Comparison of ENCODE assay signal across 25 cellular contexts in genomic region chr16:8237452-8237851, GRCh38.
"Had no signal": no experiment of that assay in that cellular context is flagged by ENCODE, and none has a peak within 500 bp of the region (broad histone marks: within the 10 kb centered on the region; RNA-seq: fewer than 3 reads in every experiment).

No MANE protein-coding gene starts in this region.

- H3K4me1 ChIP-seq: left lung, lower lobe of right lung, parathyroid adenoma, psoas muscle, right atrium auricular region, stomach, testis, thyroid gland, upper lobe of left lung had no signal

- H3K36me3 ChIP-seq: left lung, lower lobe of right lung, right atrium auricular region, stomach, thyroid gland, transverse colon, upper lobe of left lung had no signal

- DNase-seq: hippocampal formation; kidney glomerular epithelial cell; left cardiac atrium; left lung; lower lobe of right lung; mammary epithelial cell; mesenchymal stem cell; naive thymus-derived CD4-positive, alpha-beta T cell; psoas muscle; stimulated activated CD4-positive, alpha-beta T cell treated with anti-CD3 and anti-CD28 coated beads, Interleukin-12 subunit alpha, Interleukin-12 subunit beta, amount 100 ng/mL, for 4 hours; stimulated activated CD4-positive, alpha-beta T cell treated with anti-CD3 and anti-CD28 coated beads, Interleukin-15, amount 100 ng/mL, for 24 hours; stimulated activated CD4-positive, alpha-beta T cell treated with anti-CD3 and anti-CD28 coated beads, Interleukin-2, amount 100 ng/mL, for 24 hours; stimulated activated CD4-positive, alpha-beta T cell treated with anti-CD3 and anti-CD28 coated beads, Interleukin-4, amount 100 ng/mL, for 1 hour; stimulated activated naive B cell treated with anti-CD40 and anti-IgM and Interleukin-4, amounts not matched to agents 10 μg/mL and 1 μg/mL and 100 μg/mL, for 72 hours; stimulated activated naive CD8-positive, alpha-beta T cell treated with anti-CD3 and anti-CD28 coated beads, Interleukin-15, Interleukin-2, amounts not matched to agents 100 U/mL and 50 U/mL, for 24 hours; stomach; testis; thyroid gland; transverse colon; upper lobe of left lung had no signal

- H3K27me3 ChIP-seq: left lung, right atrium auricular region, stomach, testis, thyroid gland, transverse colon, upper lobe of left lung had no signal

- H3K27ac ChIP-seq: left lung, lower lobe of right lung, parathyroid adenoma, psoas muscle, right atrium auricular region, skin epidermis, stomach, testis, thyroid gland, transverse colon, upper lobe of left lung had no signal

- H3K9ac ChIP-seq: parathyroid adenoma had no signal

- H3K9me3 ChIP-seq: left lung, lower lobe of right lung, psoas muscle, right atrium auricular region, stomach, testis, thyroid gland, transverse colon, upper lobe of left lung had no signal

- ATAC-seq: left cardiac atrium; left lung; lower lobe of right lung; naive thymus-derived CD4-positive, alpha-beta T cell; natural killer cell treated with Interleukin-12 subunit alpha and Interleukin-12 subunit beta and Interleukin-15 and Interleukin-18, amount 100 ng/mL, for 72 hours; psoas muscle; sciatic nerve; stimulated activated naive B cell treated with anti-CD40 and anti-IgM and Interleukin-4, amounts not matched to agents 10 μg/mL and 1 μg/mL and 100 μg/mL, for 72 hours; stimulated activated naive CD8-positive, alpha-beta T cell treated with anti-CD3 and anti-CD28 coated beads, Interleukin-15, Interleukin-2, amounts not matched to agents 100 U/mL and 50 U/mL, for 24 hours had no signal

- H3K4me3 ChIP-seq: left lung, lower lobe of right lung, psoas muscle, right atrium auricular region, skin epidermis, stomach, testis, thyroid gland, transverse colon, upper lobe of left lung had no signal

- H3K79me2 ChIP-seq: parathyroid adenoma had no signal
